ENCODE assay signal across 31 cellular contexts in the genomic region with DNA sequence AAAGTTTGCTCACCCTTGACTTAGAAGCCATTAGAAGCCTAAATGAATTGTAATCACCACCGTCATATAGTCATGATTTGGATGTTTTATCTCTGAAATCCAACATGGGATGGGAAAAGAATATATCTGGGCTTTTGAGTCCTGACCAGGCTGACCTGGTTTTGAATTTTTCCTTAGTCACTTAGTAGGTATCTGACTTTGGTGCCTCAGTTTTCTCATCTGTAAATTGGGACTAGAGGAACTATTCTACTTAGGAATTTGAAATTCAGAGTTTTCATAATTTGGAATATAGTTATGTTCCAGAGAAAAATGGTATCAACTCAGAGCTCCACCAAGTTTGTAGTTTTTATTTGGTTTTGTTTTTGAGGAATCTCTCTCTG.
"Had no signal": no experiment of that assay in that cellular context is flagged by ENCODE, and none has a peak within 500 bp of the region (broad histone marks: within the 10 kb centered on the region; RNA-seq: fewer than 3 reads in every experiment).

No MANE protein-coding gene starts in this region.

- H3K36me3 ChIP-seq: neural progenitor cell, ovary, suprapubic skin, tibial artery, transverse colon, upper lobe of left lung, vagina had no signal

- ATAC-seq: natural killer cell; psoas muscle; right cardiac atrium; sciatic nerve; stimulated activated memory B cell treated with anti-CD40 and anti-IgM and Interleukin-4, amounts not matched to agents 10 μg/mL and 1 μg/mL and 100 μg/mL, for 72 hours; stimulated activated naive CD8-positive, alpha-beta T cell treated with anti-CD3 and anti-CD28 coated beads, Interleukin-15, amount 100 ng/mL, for 72 hours; stimulated activated naive CD8-positive, alpha-beta T cell treated with anti-CD3 and anti-CD28 coated beads, Interleukin-15, Interleukin-2, amounts not matched to agents 100 U/mL and 50 U/mL, for 24 hours had no signal

- H2AFZ ChIP-seq: neural progenitor cell, parathyroid adenoma had no signal

- DNase-seq: natural killer cell; occipital lobe; ovary; posterior cingulate gyrus; psoas muscle; right cardiac atrium; spleen; stimulated activated CD4-positive, alpha-beta T cell treated with anti-CD3 and anti-CD28 coated beads, Interleukin-12 subunit alpha, Interleukin-12 subunit beta, amount 100 ng/mL, for 4 hours; stimulated activated CD4-positive, alpha-beta T cell treated with anti-CD3 and anti-CD28 coated beads, Interleukin-1b, Interleukin-23, amount 100 ng/mL, for 48 hours; stimulated activated CD4-positive, alpha-beta T cell treated with anti-CD3 and anti-CD28 coated beads, Interleukin-4, amount 100 ng/mL, for 1 hour; stimulated activated CD4-positive, alpha-beta T cell treated with anti-CD3 and anti-CD28 coated beads, Interleukin-4, amount 100 ng/mL, for 4 hours; stimulated activated CD8-positive, alpha-beta memory T cell treated with anti-CD3 and anti-CD28 coated beads, Interleukin-4, amount 100 ng/mL, for 48 hours; stimulated activated naive CD4-positive, alpha-beta T cell; stimulated activated naive CD8-positive, alpha-beta T cell treated with anti-CD3 and anti-CD28 coated beads, Interleukin-15, amount 100 ng/mL, for 72 hours; stimulated activated naive CD8-positive, alpha-beta T cell treated with anti-CD3 and anti-CD28 coated beads, Interleukin-15, Interleukin-2, amounts not matched to agents 100 U/mL and 50 U/mL, for 24 hours; substantia nigra; testis; tibial artery; transverse colon had no signal

- H3K9me3 Mint-ChIP-seq: natural killer cell; nephron; neural progenitor cell; stimulated activated naive CD8-positive, alpha-beta T cell treated with anti-CD3 and anti-CD28 coated beads, Interleukin-15, amount 100 ng/mL, for 72 hours had no signal

- H3K27me3 Mint-ChIP-seq: progenitor cell of endocrine pancreas; stimulated activated memory B cell treated with anti-CD40 and anti-IgM and Interleukin-4, amounts not matched to agents 10 μg/mL and 1 μg/mL and 100 μg/mL, for 72 hours; stimulated activated naive CD8-positive, alpha-beta T cell treated with anti-CD3 and anti-CD28 coated beads, Interleukin-15, amount 100 ng/mL, for 72 hours had no signal

- H3K9me3 ChIP-seq: ovary, psoas muscle, spleen, suprapubic skin, testis, tibial artery, transverse colon, upper lobe of left lung, vagina had no signal

- H3K27ac ChIP-seq: neural progenitor cell, ovary, parathyroid adenoma, psoas muscle, spleen, suprapubic skin, testis, tibial artery, transverse colon, upper lobe of left lung, vagina had no signal

- H3K27ac Mint-ChIP-seq: natural killer cell; nephron; neural progenitor cell; progenitor cell of endocrine pancreas; stimulated activated memory B cell treated with anti-CD40 and anti-IgM and Interleukin-4, amounts not matched to agents 10 μg/mL and 1 μg/mL and 100 μg/mL, for 72 hours; stimulated activated naive CD8-positive, alpha-beta T cell treated with anti-CD3 and anti-CD28 coated beads, Interleukin-15, amount 100 ng/mL, for 72 hours had no signal

- FAIRE-seq: urothelium cell line had no signal

- H3K4me2 ChIP-seq: neural progenitor cell had no signal

- H3K4me1 Mint-ChIP-seq: neural progenitor cell had no signal

- H3K36me3 Mint-ChIP-seq: neural progenitor cell had no signal

- H3K27me3 ChIP-seq: neural progenitor cell, ovary, spleen, suprapubic skin, testis, tibial artery, transverse colon, upper lobe of left lung, vagina had no signal

- H3K4me3 ChIP-seq: neural progenitor cell, ovary, psoas muscle, skin epidermis, smooth muscle cell, spleen, suprapubic skin, testis, tibial artery, transverse colon, upper lobe of left lung, vagina had no signal

- H3K4me3 Mint-ChIP-seq: natural killer cell; nephron; neural progenitor cell; stimulated activated memory B cell treated with anti-CD40 and anti-IgM and Interleukin-4, amounts not matched to agents 10 μg/mL and 1 μg/mL and 100 μg/mL, for 72 hours; stimulated activated naive CD8-positive, alpha-beta T cell treated with anti-CD3 and anti-CD28 coated beads, Interleukin-15, amount 100 ng/mL, for 72 hours had no signal

- H3K9ac ChIP-seq: neural progenitor cell, parathyroid adenoma had no signal
